In the genomic region with DNA sequence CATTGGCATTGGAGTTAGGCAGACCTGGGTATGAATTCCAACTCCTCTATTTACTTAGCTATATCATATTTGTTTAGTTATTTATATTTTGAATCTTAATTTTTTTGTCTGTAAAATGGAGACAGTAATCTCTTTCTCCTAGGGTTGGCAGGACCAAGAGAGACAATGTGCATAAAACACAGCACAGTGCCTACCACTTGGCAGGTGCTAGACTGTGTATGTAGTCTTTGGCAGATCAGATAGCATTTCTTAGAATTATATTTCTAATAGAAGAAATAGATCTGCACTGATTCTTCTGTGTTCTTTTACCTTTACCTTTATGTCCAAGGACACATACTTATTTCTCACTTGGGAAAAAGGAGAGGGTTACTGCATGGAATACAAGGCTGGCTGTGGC, we compare ENCODE assay signal across 24 cellular contexts.
A peak's percentile ranks its signal among the peaks of the same experiment; 100 is the strongest.
DNase-seq lines count a peak whose midpoint lies in the region; ATAC-seq, FAIRE-seq and TF ChIP-seq lines count a peak whose summit lies in the region.
"Had no signal": no experiment of that assay in that cellular context is flagged by ENCODE, and none has a peak within 500 bp of the region (broad histone marks: within the 10 kb centered on the region; RNA-seq: fewer than 3 reads in every experiment).

No MANE protein-coding gene starts in this region.

- H3K4me1 Mint-ChIP-seq in Calu3 (ENCODE audit: low read depth, unreplicated experiment) (peaks cover 23% of the 10 kb centered on the region), type B pancreatic cell (ENCODE audit: unreplicated experiment) (peaks cover 5% of the 10 kb centered on the region), nephron progenitor cell (no peaks in the 10 kb centered on the region)
- H3K4me1 Mint-ChIP-seq: B cell; CD14-positive monocyte; CD8-positive, alpha-beta memory T cell had no signal

- no peak for TF ChIP-seq CTCF in Calu3 (IDR thresholded peaks at IDR 0.05; ENCODE audit: unreplicated experiment)
- no peak for TF ChIP-seq CTCF in kidney (IDR thresholded peaks at IDR 0.05; ENCODE audit: borderline replicate concordance, extremely low read depth, insufficient read depth)
- TF ChIP-seq CTCF in lower lobe of right lung (IDR thresholded peaks at IDR 0.05) = no peak
- TF ChIP-seq CTCF in upper lobe of right lung (IDR thresholded peaks at IDR 0.05) = no peak
- TF ChIP-seq CTCF in type B pancreatic cell (conservative IDR thresholded peaks at IDR 0.05) = no peak
- TF ChIP-seq CTCF in nephron progenitor cell (IDR thresholded peaks at IDR 0.05) = no peak

- no peaks in the 10 kb centered on the region for H3K27me3 Mint-ChIP-seq in Calu3 (ENCODE audit: unreplicated experiment)
- no peaks in the 10 kb centered on the region for H3K27me3 Mint-ChIP-seq in type B pancreatic cell
- H3K27me3 Mint-ChIP-seq in nephron progenitor cell (ENCODE audit: low read depth, poor library complexity) = peaks cover 17% of the 10 kb centered on the region
- H3K27me3 Mint-ChIP-seq: B cell had no signal

- H3K36me3 ChIP-seq in kidney (ENCODE audit: control insufficient read depth in 1 of 2, insufficient read depth in 2 of 2, low read length in 2 of 2) (no peaks in the 10 kb centered on the region), lower lobe of right lung (no peaks in the 10 kb centered on the region), upper lobe of right lung (no peaks in the 10 kb centered on the region)

- H3K9ac ChIP-seq in kidney (ENCODE audit: low read length in 2 of 2) = no peak overlapping the region
- H3K9ac ChIP-seq: SK-N-SH had no signal

- intact Hi-C loops in Calu3 (cut with micrococcal nuclease; ENCODE audit: unreplicated experiment) = no loop called here
- intact Hi-C loops in kidney (cut with DNase I) = no loop called here
- intact Hi-C loops in lower lobe of right lung (cut with DNase I) = no loop called here
- intact Hi-C loops in upper lobe of right lung (cut with DNase I) = no loop called here

- DNase-seq in Calu3 (no peak), kidney (no peak), lower lobe of right lung (no peak), upper lobe of right lung (no peak), type B pancreatic cell (ENCODE audit: extremely low spot score, unreplicated experiment) (no peak), nephron progenitor cell (no peak), activated T-cell treated with anti-CD3 and anti-CD28 coated beads for 4 hours (no peak)
- DNase-seq: CD8-positive, alpha-beta memory T cell; DMS79 treated with DMSO at 0.1 percent for 48 hours; GF-D8; Kasumi-1; MV-4-11; NCI-H1105 treated with DMSO at 0.1 percent for 48 hours; NCI-H2029; NCI-H446; NCI-H82; NK-92 treated with Interleukin-12 subunit alpha and Interleukin-12 subunit beta, amount 100 ng/mL, for 24 hours; SK-N-SH had no signal

- H3K27ac Mint-ChIP-seq in Calu3 (ENCODE audit: unreplicated experiment) (peak overlapping the region; percentile 82), type B pancreatic cell (no peak overlapping the region), nephron progenitor cell (no peak overlapping the region)
- H3K27ac Mint-ChIP-seq: B cell; CD14-positive monocyte; CD8-positive, alpha-beta memory T cell had no signal

- peak overlapping the region; percentile 63 to 72 for H3K27ac ChIP-seq in kidney (ENCODE audit: low read depth in 2 of 2, low read length in 2 of 2)
- H3K27ac ChIP-seq in lower lobe of right lung = peak overlapping the region; percentile 33
- peak overlapping the region; percentile 44 for H3K27ac ChIP-seq in upper lobe of right lung

- H3K9me3 ChIP-seq in kidney (ENCODE audit: control insufficient read depth in 1 of 2, low read length in 2 of 2) (peaks cover 1 to 17% of the 10 kb centered on the region in 2 donors), lower lobe of right lung (no peaks in the 10 kb centered on the region), upper lobe of right lung (no peaks in the 10 kb centered on the region)
- H3K9me3 ChIP-seq: SK-N-SH had no signal

- no TSS peak for BruUV-seq in Calu3 (replicated peaks; lab: Mats Ljungman, UMichigan)

- ATAC-seq in lower lobe of right lung = peak in 1 of 2 donors; percentile 25
- no peak for ATAC-seq in upper lobe of right lung
- ATAC-seq: K562, PC-3 had no signal

- H3K27me3 ChIP-seq in lower lobe of right lung (ENCODE audit: low read depth) (no peaks in the 10 kb centered on the region), upper lobe of right lung (no peaks in the 10 kb centered on the region)

- peaks cover 6% of the 10 kb centered on the region for H3K36me3 Mint-ChIP-seq in Calu3 (ENCODE audit: insufficient read depth, unreplicated experiment)
- H3K36me3 Mint-ChIP-seq in type B pancreatic cell = no peaks in the 10 kb centered on the region
- H3K36me3 Mint-ChIP-seq in nephron progenitor cell (ENCODE audit: low read depth) = no peaks in the 10 kb centered on the region
- H3K36me3 Mint-ChIP-seq: CD14-positive monocyte; CD8-positive, alpha-beta memory T cell had no signal

- H3K4me3 Mint-ChIP-seq in Calu3 (ENCODE audit: low read depth, unreplicated experiment) (peak overlapping the region; percentile 50), type B pancreatic cell (no peak overlapping the region), nephron progenitor cell (no peak overlapping the region)
- H3K4me3 Mint-ChIP-seq: B cell; CD14-positive monocyte; CD8-positive, alpha-beta memory T cell had no signal

- H3K4me1 ChIP-seq in kidney (ENCODE audit: control insufficient read depth in 1 of 2, insufficient read depth in 1 of 2, low read depth in 1 of 2, low read length in 2 of 2) (peaks cover 5 to 24% of the 10 kb centered on the region in 2 donors), lower lobe of right lung (no peaks in the 10 kb centered on the region), upper lobe of right lung (no peaks in the 10 kb centered on the region)

- H3K9me3 Mint-ChIP-seq in Calu3 (ENCODE audit: low read depth, unreplicated experiment) (no peaks in the 10 kb centered on the region), type B pancreatic cell (no peaks in the 10 kb centered on the region), nephron progenitor cell (peaks cover 26% of the 10 kb centered on the region)

- FAIRE-seq in kidney (lab: Jason Lieb, UNC) = no peak
- FAIRE-seq: GM12891, H54, K562 had no signal

- H3K4me3 ChIP-seq in kidney (ENCODE audit: low read length in 2 of 2) = peak overlapping the region; percentile 18 to 40
- no peak overlapping the region for H3K4me3 ChIP-seq in lower lobe of right lung
- no peak overlapping the region for H3K4me3 ChIP-seq in upper lobe of right lung
- H3K4me3 ChIP-seq: K562 had no signal

- CTCF ChIA-PET in Calu3 (lab: Charles Lee) = no interaction called here

Comparison
In these comparisons a context has a peak if more than half of its experiments do, and no peak if none do; other contexts are left out.
1. H3K4me3 ChIP-seq: peak in kidney (2 of 2); none in lower lobe of right lung (single experiment) and upper lobe of right lung (single experiment).
2. Peak in every context shown above with its lines, with median percentiles within 50 percentile points of each other: H3K27ac ChIP-seq.